In genomic region chr7:73871163-73872011, GRCh38 we compare ENCODE assay signal across 15 cellular contexts.
A peak's percentile ranks its signal among the peaks of the same experiment; 100 is the strongest.
DNase-seq lines count a peak whose midpoint lies in the region; ATAC-seq and TF ChIP-seq lines count a peak whose summit lies in the region.
"Had no signal": no experiment of that assay in that cellular context is flagged by ENCODE, and none has a peak within 500 bp of the region (broad histone marks: within the 10 kb centered on the region; RNA-seq: fewer than 3 reads in every experiment).

No MANE protein-coding gene starts in this region.

- intact Hi-C loops in tibial artery (cut with DNase I; ENCODE audit: low total_unique reads): no loop called here

- H3K27ac ChIP-seq in coronary artery (peak overlapping the region; percentile 82 to 95), tibial artery (peak overlapping the region; percentile 90 to 94)
- H3K27ac ChIP-seq: RWPE1 had no signal

- H3K9me3 ChIP-seq in tibial artery: no peaks in the 10 kb centered on the region
- H3K9me3 ChIP-seq: BE2C, MG63 had no signal

- DNase-seq in HFF-Myc (ENCODE audit: extremely low read depth, low read depth) (peak; percentile 65), coronary artery (ENCODE audit: low spot score) (no peak), left kidney (ENCODE audit: low read depth, low spot score) (peak; percentile 27), tibial artery (no peak), NCI-H146 (lab: John Stamatoyannopoulos, UW) (no peak), NCI-H2107 (lab: John Stamatoyannopoulos, UW) (no peak)
- DNase-seq: activated CD4-positive, alpha-beta T cell treated with anti-CD3 and anti-CD28 coated beads, Interleukin-2, amount 10 ng/mL, durations not matched to agents 7 days and 5 days; activated gamma-delta T cell treated with Interleukin-2 at 50 U/mL for 16 hours; BE2C; DMS53; endodermal cell; MG63; NCI-H2227 treated with DMSO at 0.1 percent for 48 hours had no signal

- H3K27me3 ChIP-seq in tibial artery: no peaks in the 10 kb centered on the region
- H3K27me3 ChIP-seq: BE2C, MG63 had no signal

- H3K4me3 ChIP-seq in HFF-Myc (replicated peaks; ENCODE audit: low read depth, low read length) (no peak overlapping the region), coronary artery (no peak overlapping the region), tibial artery (no peak overlapping the region)
- H3K4me3 ChIP-seq: MG63 had no signal

- no peaks in the 10 kb centered on the region for H3K36me3 ChIP-seq in tibial artery
- H3K36me3 ChIP-seq: BE2C, MG63 had no signal

- no peak for ATAC-seq in HG03175 (IDR thresholded peaks at IDR 0.05; ENCODE audit: unreplicated experiment)

- no peak for TF ChIP-seq CTCF in HFF-Myc (IDR thresholded peaks at IDR 0.05; ENCODE audit: low read depth, low read length, missing control alignments)
- TF ChIP-seq CTCF in coronary artery (IDR thresholded peaks at IDR 0.05): no peak
- TF ChIP-seq CTCF in tibial artery (IDR thresholded peaks at IDR 0.05): no peak

- H3K4me1 ChIP-seq in tibial artery: peaks cover 4 to 58% (median 48%) of the 10 kb centered on the region in 4 donors
- H3K4me1 ChIP-seq: BE2C had no signal

Comparison
In these comparisons a context has a peak if more than half of its experiments do, and no peak if none do; other contexts are left out.
1. DNase-seq: peak in HFF-Myc (single experiment) and left kidney (single experiment); none in coronary artery (single experiment), tibial artery (0 of 2), NCI-H146 (single experiment) and NCI-H2107 (single experiment).